In the genomic region with DNA sequence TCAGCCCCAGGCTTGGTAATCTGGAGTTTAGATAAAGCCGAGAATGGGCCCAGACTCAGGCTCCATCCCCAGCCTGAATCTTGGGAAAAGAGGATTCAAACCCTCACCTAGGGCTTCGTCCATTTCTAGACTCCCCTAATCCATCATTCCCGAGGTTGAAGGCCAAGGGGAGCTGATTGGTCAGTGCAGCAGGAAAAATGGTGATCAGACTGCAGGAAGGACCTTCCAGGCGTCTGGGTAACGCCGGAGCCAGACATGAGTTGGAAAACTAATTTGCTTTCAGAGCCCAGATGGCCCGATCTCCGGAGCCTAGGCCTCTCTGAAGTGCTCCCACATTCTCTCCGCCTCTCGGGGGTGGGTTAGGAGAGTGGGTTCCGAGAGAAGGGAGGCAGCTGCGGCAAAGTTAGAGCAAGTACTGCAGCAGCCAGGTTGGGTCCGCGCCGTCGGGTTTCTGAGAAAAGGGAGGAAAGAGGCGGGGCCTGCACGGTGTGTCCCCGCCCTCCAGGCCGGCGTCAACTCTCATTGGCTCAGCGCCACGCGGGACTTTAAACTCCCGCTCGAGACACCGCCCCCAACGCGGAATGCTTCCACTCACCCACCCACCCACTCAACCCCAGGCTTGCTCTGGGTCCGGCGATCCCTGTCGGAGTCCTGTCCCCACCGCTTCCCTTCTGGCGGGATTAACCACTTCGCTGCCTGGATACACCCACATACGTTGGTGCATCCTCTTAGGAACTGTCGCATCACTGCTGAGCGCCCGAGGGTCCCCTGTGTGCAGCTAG, we compare ENCODE assay signal across 10 cellular contexts. TPM values are rescaled to one million over a fixed set of nuclear protein-coding genes. Genes with fewer than 3 reads are reported as not detected.
DNase-seq lines count a peak whose midpoint lies in the region; ATAC-seq and TF ChIP-seq lines count a peak whose summit lies in the region.
"Had no signal": no experiment of that assay in that cellular context is flagged by ENCODE, and none has a peak within 500 bp of the region (broad histone marks: within the 10 kb centered on the region; RNA-seq: fewer than 3 reads in every experiment).

No MANE protein-coding gene starts in this region.

- ATAC-seq in HG02852 (IDR thresholded peaks at IDR 0.05; ENCODE audit: unreplicated experiment) (no peak), GM21381 (IDR thresholded peaks at IDR 0.05; ENCODE audit: unreplicated experiment) (no peak), GM21717 (IDR thresholded peaks at IDR 0.05; ENCODE audit: unreplicated experiment) (no peak)
- ATAC-seq: stimulated activated naive CD8-positive, alpha-beta T cell treated with anti-CD3 and anti-CD28 coated beads, Interleukin-15, amount 100 ng/mL, for 72 hours had no signal

- no peak for TF ChIP-seq CTCF in GM13977 (IDR thresholded peaks at IDR 0.05; ENCODE audit: extremely low read depth, insufficient read depth, missing control alignments)

- peak; percentile 86 for DNase-seq in H7
- peak; percentile 26 for DNase-seq in SK-MEL-5 (ENCODE audit: low read depth, low spot score)
- DNase-seq in GM13977 (ENCODE audit: low spot score): no peak

- no peaks in the 10 kb centered on the region for H3K36me3 ChIP-seq in BLaER1
- no peaks in the 10 kb centered on the region for H3K36me3 ChIP-seq in H7 (replicated peaks; ENCODE audit: control insufficient read depth, insufficient read depth, low read length)

- peak overlapping the region; percentile 99; the same call in 1 of the 2 replicates for H3K4me2 ChIP-seq in BLaER1

- H3K4me3 ChIP-seq in BLaER1: peak overlapping the region; percentile 74
- peak overlapping the region; percentile 66 for H3K4me3 ChIP-seq in H7 (ENCODE audit: insufficient read depth, low read depth, low read length)
- H3K4me3 ChIP-seq in iPS-18c (ENCODE audit: insufficient read depth, low read depth, low read length): peak overlapping the region; percentile 71; the same call in 1 of the 2 replicates

- in situ Hi-C loops in SK-MEL-5 (cut with HindIII; ENCODE audit: low pct_unique_long_range_greater_than_20kb, low sequenced_read_pairs) (no loop called here), GM13977 (cut with MboI; ENCODE audit: low pct_unique_long_range_greater_than_20kb, low sequenced_read_pairs, unreplicated experiment) (no loop called here)

- H3K9me3 ChIP-seq in BLaER1: no peaks in the 10 kb centered on the region
- peaks cover 4% of the 10 kb centered on the region for H3K9me3 ChIP-seq in iPS-18c (ENCODE audit: control insufficient read depth, insufficient read depth, low read length)

- peaks cover 47% of the 10 kb centered on the region for H3K4me1 ChIP-seq in BLaER1

- H3K27ac ChIP-seq in BLaER1: no peak overlapping the region

- H3K27me3 ChIP-seq in BLaER1 (peaks cover 87% of the 10 kb centered on the region), H7 (ENCODE audit: control insufficient read depth, insufficient read depth, low read length) (peaks cover 43% of the 10 kb centered on the region)

- peaks cover 60% of the 10 kb centered on the region for H4K20me1 ChIP-seq in BLaER1

- no peak overlapping the region for H3K9ac ChIP-seq in BLaER1

RNA-seq across cellular contexts. Expression of a gene that starts 0.8 kb away (rescaled TPM):
- total RNA-seq in H7 (2014; rRNA removed; shearing (Covaris generic)): 1.3 TPM in 2 replicates
- total RNA-seq in SK-MEL-5 (2014; rRNA removed; shearing (Covaris generic)): 0.21 and 1.6 TPM in 2 replicates
- polyA plus RNA-seq in SK-MEL-5 (2015; cell fraction: cytosol; rRNA removed): 3.6 and 4.3 TPM in 2 replicates
- polyA plus RNA-seq in SK-MEL-5 (2015; cell fraction: nucleus; rRNA removed): 0.14 TPM in 1 of 2 replicates, not detected in the other
- total RNA-seq: bronchial epithelial cell had no signal

RNA-seq across cellular contexts. Expression of a gene that starts 3.1 kb away (rescaled TPM):
- 5.5 and 7.0 TPM in 2 replicates for total RNA-seq in H7 (2014; rRNA removed; shearing (Covaris generic))
- 1.9 and 2.3 TPM in 2 replicates for total RNA-seq in SK-MEL-5 (2014; rRNA removed; shearing (Covaris generic))
- 2.7 and 6.7 TPM in 2 replicates for polyA plus RNA-seq in SK-MEL-5 (2015; cell fraction: cytosol; rRNA removed)
- polyA plus RNA-seq in SK-MEL-5 (2015; cell fraction: nucleus; rRNA removed): 16.3 and 41.1 TPM in 2 replicates

RNA-seq across cellular contexts. Expression of a gene that starts 28.8 kb away (rescaled TPM):
- total RNA-seq in H7 (2014; rRNA removed; shearing (Covaris generic)): 85.4 and 104 TPM in 2 replicates
- 27.6 and 29.2 TPM in 2 replicates for total RNA-seq in SK-MEL-5 (2014; rRNA removed; shearing (Covaris generic))
- polyA plus RNA-seq in SK-MEL-5 (2015; cell fraction: cytosol; rRNA removed): 26.5 and 37.6 TPM in 2 replicates
- 23.9 and 36.8 TPM in 2 replicates for polyA plus RNA-seq in SK-MEL-5 (2015; cell fraction: nucleus; rRNA removed)

RNA-seq across cellular contexts. Expression of a gene that starts 33.3 kb away (rescaled TPM):
- total RNA-seq in H7 (2014; rRNA removed; shearing (Covaris generic)): not detected in 2 replicates
- total RNA-seq in SK-MEL-5 (2014; rRNA removed; shearing (Covaris generic)): 4.7 TPM in 1 of 2 replicates, not detected in the other
- not detected in 2 replicates for polyA plus RNA-seq in SK-MEL-5 (2015; cell fraction: cytosol; rRNA removed)
- polyA plus RNA-seq in SK-MEL-5 (2015; cell fraction: nucleus; rRNA removed): not detected in 2 replicates
- total RNA-seq: bronchial epithelial cell had no signal

RNA-seq across cellular contexts. Expression of a gene that starts 33.6 kb away (rescaled TPM):
- total RNA-seq in H7 (2014; rRNA removed; shearing (Covaris generic)): 508 and 571 TPM in 2 replicates
- total RNA-seq in SK-MEL-5 (2014; rRNA removed; shearing (Covaris generic)): not detected in 2 replicates
- 0.96 TPM in 1 of 2 replicates, not detected in the other for polyA plus RNA-seq in SK-MEL-5 (2015; cell fraction: cytosol; rRNA removed)
- not detected in 2 replicates for polyA plus RNA-seq in SK-MEL-5 (2015; cell fraction: nucleus; rRNA removed)
